In genomic region chr1:29258974-29259801, GRCh38 we compare ENCODE assay signal across 8 cellular contexts.
DNase-seq lines count a peak whose midpoint lies in the region; ATAC-seq and TF ChIP-seq lines count a peak whose summit lies in the region.

No MANE protein-coding gene starts in this region.

- TF ChIP-seq CTCF in HL-60 (IDR thresholded peaks at IDR 0.05; ENCODE audit: insufficient read depth, low read length) (no peak), GM10248 (IDR thresholded peaks at IDR 0.05; ENCODE audit: control extremely low read depth, extremely low read depth, low read depth, missing control alignments) (no peak)

- H3K36me3 ChIP-seq in adipocyte (ENCODE audit: control insufficient read depth, insufficient read depth, low read length, severe bottlenecking) (peaks cover 4% of the 10 kb centered on the region), iPS-20b (ENCODE audit: insufficient read depth, low read depth, low read length) (no peaks in the 10 kb centered on the region)

- no peaks in the 10 kb centered on the region for H3K9me3 ChIP-seq in adipocyte (ENCODE audit: control insufficient read depth, low read length)
- no peaks in the 10 kb centered on the region for H3K9me3 ChIP-seq in iPS-20b (ENCODE audit: insufficient read depth, low read depth, low read length)

- H3K27me3 ChIP-seq in HL-60 (ENCODE audit: insufficient read depth, poor library complexity, severe bottlenecking) (peaks cover 43% of the 10 kb centered on the region), adipocyte (replicated peaks; ENCODE audit: control insufficient read depth, insufficient read depth, low read length) (no peaks in the 10 kb centered on the region), iPS-20b (ENCODE audit: insufficient read depth, low read length) (peaks cover 40% of the 10 kb centered on the region)

- CTCF ChIA-PET in GM10248 (lab: Yijun Ruan, JAX) = interaction anchor here (2.2 kb wide), 1 partner anchor 11 kb away, joined by 7 read pairs; no protein-coding TSS in a partner anchor

- POLR2A ChIA-PET in GM10248 (lab: Yijun Ruan, JAX) = interaction anchor here (0.6 kb wide), 1 partner anchor 384 kb away, joined by 6 read pairs; no protein-coding TSS in a partner anchor

- ATAC-seq in GM19324 (IDR thresholded peaks at IDR 0.05; ENCODE audit: low FRiP score, unreplicated experiment) = no peak

- H3K9ac ChIP-seq in adipocyte (ENCODE audit: low read length) (peak overlapping the region; percentile 66), iPS-20b (ENCODE audit: low read depth, low read length) (no peak overlapping the region)

- H3K4me1 ChIP-seq in adipocyte (ENCODE audit: control insufficient read depth, insufficient read depth, low read length) = peaks cover 6% of the 10 kb centered on the region
- peaks cover 22% of the 10 kb centered on the region; the same call in 1 of the 2 replicates for H3K4me1 ChIP-seq in iPS-20b (ENCODE audit: insufficient read depth, low read length)

- H3K4me3 ChIP-seq in HL-60 (replicated peaks; ENCODE audit: insufficient read depth, low read length) (peak overlapping the region; percentile 42), adipocyte (ENCODE audit: low read length) (peak overlapping the region; percentile 78), iPS-20b (ENCODE audit: low read length) (peak overlapping the region; percentile 69), skin epidermis (peak overlapping the region; percentile 11 to 53 (median 42))

- DNase-seq in HL-60 (ENCODE audit: low read depth in 1 of 2, low spot score in 1 of 2) (no peak), adipocyte (ENCODE audit: low read depth) (no peak), activated gamma-delta T cell (lab: John Stamatoyannopoulos, UW) (no peak), GM10248 (ENCODE audit: extremely low spot score) (no peak), ACHN (no peak)

- H3K27ac ChIP-seq in HL-60 (replicated peaks) = no peak overlapping the region
- H3K27ac ChIP-seq in iPS-20b (ENCODE audit: low read length) = no peak overlapping the region
- H3K27ac ChIP-seq in skin epidermis = no peak overlapping the region

- in situ Hi-C loops in ACHN (cut with HindIII; ENCODE audit: low pct_ligation_motif_present, low pct_unique_long_range_greater_than_20kb, low sequenced_read_pairs) = no loop called here
